Comparison of ENCODE assay signal across 40 cellular contexts in the genomic region with DNA sequence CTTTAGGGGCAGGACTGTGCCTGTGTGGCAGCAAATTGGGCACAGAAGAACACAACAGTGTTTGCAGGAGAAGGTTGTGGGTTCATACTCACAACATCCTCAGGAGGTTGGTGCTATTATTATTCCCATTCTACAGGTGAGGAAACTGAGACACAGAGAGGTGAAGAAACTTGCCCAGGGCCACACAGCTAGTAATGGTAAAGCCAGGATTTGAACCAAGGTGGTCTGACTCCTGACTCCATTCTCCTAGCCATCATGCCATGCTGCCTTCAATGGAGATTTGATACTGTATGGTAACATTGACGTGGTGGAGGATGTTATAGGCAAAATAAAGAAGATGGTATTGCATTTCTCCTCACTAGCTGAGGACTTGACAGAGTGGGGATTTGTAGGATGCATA.
"Had no signal": no experiment of that assay in that cellular context is flagged by ENCODE, and none has a peak within 500 bp of the region (broad histone marks: within the 10 kb centered on the region; RNA-seq: fewer than 3 reads in every experiment).

No MANE protein-coding gene starts in this region.

- H3K36me3 ChIP-seq: adrenal gland, ascending aorta, brain microvascular endothelial cell, breast epithelium, cardiac muscle cell had no signal

- H3K4me3 ChIP-seq: adrenal gland, ascending aorta, body of pancreas, breast epithelium, cardiac muscle cell had no signal

- H3K27ac ChIP-seq: adrenal gland, ascending aorta, body of pancreas, brain microvascular endothelial cell, breast epithelium, cardiac muscle cell had no signal

- H3K9me3 ChIP-seq: adrenal gland, ascending aorta, body of pancreas had no signal

- H3K9me3 Mint-ChIP-seq: activated naive CD4-positive, alpha-beta T cell treated with anti-CD3 and anti-CD28 coated beads, Interleukin-2, amount 10 ng/mL, durations not matched to agents 7 days and 5 days; activated naive CD4-positive, alpha-beta T cell treated with anti-CD3 and anti-CD28 coated beads, Interleukin-2, amount 50 U/mL, for 24 hours; activated naive CD4-positive, alpha-beta T cell treated with anti-CD3 and anti-CD28 coated beads, Interleukin-2, amount 50 U/mL, for 72 hours; activated naive CD8-positive, alpha-beta T cell treated with anti-CD3 and anti-CD28 coated beads for 36 hours; activated naive CD8-positive, alpha-beta T cell treated with anti-CD3 and anti-CD28 coated beads, Interleukin-2, amount 10 ng/mL, durations not matched to agents 7 days and 5 days; activated naive CD8-positive, alpha-beta T cell treated with anti-CD3 and anti-CD28 coated beads, Interleukin-2, amount 50 U/mL, for 24 hours; activated T-cell treated with anti-CD3 and anti-CD28 coated beads, Interleukin-2, amount 50 U/mL, for 24 hours; activated T-cell treated with anti-CD3 and anti-CD28 coated beads, Interleukin-2, amount 50 U/mL, for 4 hours; activated T-cell treated with anti-CD3 and anti-CD28 coated beads, Interleukin-2, amount 50 U/mL, for 72 hours; activated T-helper 1 cell treated with anti-CD3 and anti-CD28 coated beads, Interleukin-12 subunit alpha, Interleukin-12 subunit beta, Interleukin-2, Interleukin-4 antibody, amounts not matched to agents 30 ng/mL and 10 ng/mL and 1 ng/mL, durations not matched to agents 14 hours and 24 hours and 36 hours; activated T-helper 17 cell treated with anti-CD3 and anti-CD28 coated beads, Interleukin-2, amount 50 U/mL, for 72 hours; activated T-helper 2 cell treated with anti-CD3 and anti-CD28 coated beads, Interferon-gamma antibody, Interleukin-2, Interleukin-4, amounts not matched to agents 10 μg/mL and 5 μg/mL and 100 μg/mL, durations not matched to agents 14 hours and 24 hours and 36 hours; central memory CD8-positive, alpha-beta T cell had no signal

- FAIRE-seq: astrocyte had no signal

- H3K27me3 ChIP-seq: adrenal gland, ascending aorta, body of pancreas, brain microvascular endothelial cell, breast epithelium, cardiac muscle cell had no signal

- DNase-seq: activated effector memory CD4-positive, alpha-beta T cell treated with anti-CD3 and anti-CD28 coated beads, Interleukin-2, amount 50 U/mL, for 16 hours; activated effector memory CD4-positive, alpha-beta T cell treated with Interleukin-2 at 50 U/mL for 16 hours; activated gamma-delta T cell; activated gamma-delta T cell treated with Interleukin-2 at 50 U/mL for 16 hours; activated naive CD4-positive, alpha-beta T cell; activated naive CD4-positive, alpha-beta T cell treated with anti-CD3 and anti-CD28 coated beads for 36 hours; activated naive CD4-positive, alpha-beta T cell treated with anti-CD3 and anti-CD28 coated beads, Interleukin-2, amount 10 ng/mL, durations not matched to agents 7 days and 5 days; activated naive CD4-positive, alpha-beta T cell treated with anti-CD3 and anti-CD28 coated beads, Interleukin-2, amount 50 U/mL, for 16 hours; activated naive CD4-positive, alpha-beta T cell treated with Interleukin-2 at 50 U/mL for 16 hours; activated naive CD8-positive, alpha-beta T cell treated with anti-CD3 and anti-CD28 coated beads for 36 hours; activated naive CD8-positive, alpha-beta T cell treated with anti-CD3 and anti-CD28 coated beads, Interleukin-2, amount 10 ng/mL, durations not matched to agents 7 days and 5 days; activated naive CD8-positive, alpha-beta T cell treated with anti-CD3 and anti-CD28 coated beads, Interleukin-2, amount 50 U/mL, for 24 hours; activated T-cell treated with anti-CD3 and anti-CD28 coated beads for 4 hours; activated T-cell treated with anti-CD3 and anti-CD28 coated beads, Interleukin-2, amount 50 U/mL, for 1 hour; activated T-cell treated with anti-CD3 and anti-CD28 coated beads, Interleukin-2, amount 50 U/mL, for 24 hours; activated T-cell treated with anti-CD3 and anti-CD28 coated beads, Interleukin-2, amount 50 U/mL, for 4 hours; activated T-cell treated with anti-CD3 and anti-CD28 coated beads, Interleukin-2, amount 50 U/mL, for 48 hours; activated T-cell treated with anti-CD3 and anti-CD28 coated beads, Interleukin-2, amount 50 U/mL, for 72 hours; adrenal gland; amniotic stem cell; amygdala; anterior cingulate cortex; aorta; body of pancreas; brain microvascular endothelial cell; caudate nucleus; central memory CD4-positive, alpha-beta T cell; cerebellar nuclear complex had no signal

- H3K4me1 ChIP-seq: adrenal gland, ascending aorta, breast epithelium had no signal

- H3K4me1 Mint-ChIP-seq: activated naive CD4-positive, alpha-beta T cell treated with anti-CD3 and anti-CD28 coated beads, Interleukin-2, amount 10 ng/mL, durations not matched to agents 7 days and 5 days; activated naive CD4-positive, alpha-beta T cell treated with anti-CD3 and anti-CD28 coated beads, Interleukin-2, amount 50 U/mL, for 24 hours; activated naive CD8-positive, alpha-beta T cell treated with anti-CD3 and anti-CD28 coated beads for 36 hours; activated naive CD8-positive, alpha-beta T cell treated with anti-CD3 and anti-CD28 coated beads, Interleukin-2, amount 10 ng/mL, durations not matched to agents 7 days and 5 days; activated naive CD8-positive, alpha-beta T cell treated with anti-CD3 and anti-CD28 coated beads, Interleukin-2, amount 50 U/mL, for 24 hours; activated T-helper 17 cell treated with anti-CD3 and anti-CD28 coated beads, Interleukin-2, amount 50 U/mL, for 72 hours; central memory CD8-positive, alpha-beta T cell had no signal

- H3K27me3 Mint-ChIP-seq: activated naive CD4-positive, alpha-beta T cell treated with anti-CD3 and anti-CD28 coated beads, Interleukin-2, amount 10 ng/mL, durations not matched to agents 7 days and 5 days; activated naive CD4-positive, alpha-beta T cell treated with anti-CD3 and anti-CD28 coated beads, Interleukin-2, amount 50 U/mL, for 24 hours; activated naive CD8-positive, alpha-beta T cell; activated naive CD8-positive, alpha-beta T cell treated with anti-CD3 and anti-CD28 coated beads, Interleukin-2, amount 10 ng/mL, durations not matched to agents 7 days and 5 days; activated T-cell treated with anti-CD3 and anti-CD28 coated beads, Interleukin-2, amount 50 U/mL, for 24 hours; activated T-helper 17 cell treated with anti-CD3 and anti-CD28 coated beads, Interleukin-2, amount 50 U/mL, for 72 hours had no signal

- H3K27ac Mint-ChIP-seq: activated naive CD4-positive, alpha-beta T cell treated with anti-CD3 and anti-CD28 coated beads for 36 hours; activated naive CD4-positive, alpha-beta T cell treated with anti-CD3 and anti-CD28 coated beads, Interleukin-2, amount 10 ng/mL, durations not matched to agents 7 days and 5 days; activated naive CD4-positive, alpha-beta T cell treated with anti-CD3 and anti-CD28 coated beads, Interleukin-2, amount 50 U/mL, for 24 hours; activated naive CD4-positive, alpha-beta T cell treated with anti-CD3 and anti-CD28 coated beads, Interleukin-2, amount 50 U/mL, for 72 hours; activated naive CD8-positive, alpha-beta T cell; activated naive CD8-positive, alpha-beta T cell treated with anti-CD3 and anti-CD28 coated beads for 36 hours; activated naive CD8-positive, alpha-beta T cell treated with anti-CD3 and anti-CD28 coated beads, Interleukin-2, amount 10 ng/mL, durations not matched to agents 7 days and 5 days; activated naive CD8-positive, alpha-beta T cell treated with anti-CD3 and anti-CD28 coated beads, Interleukin-2, amount 50 U/mL, for 24 hours; activated T-cell treated with anti-CD3 and anti-CD28 coated beads, Interleukin-2, amount 50 U/mL, for 24 hours; activated T-cell treated with anti-CD3 and anti-CD28 coated beads, Interleukin-2, amount 50 U/mL, for 72 hours; activated T-helper 1 cell treated with anti-CD3 and anti-CD28 coated beads, Interleukin-12 subunit alpha, Interleukin-12 subunit beta, Interleukin-2, Interleukin-4 antibody, amounts not matched to agents 30 ng/mL and 10 ng/mL and 1 ng/mL, durations not matched to agents 14 hours and 24 hours and 36 hours; activated T-helper 17 cell treated with anti-CD3 and anti-CD28 coated beads, Interleukin-2, amount 50 U/mL, for 72 hours; activated T-helper 2 cell treated with anti-CD3 and anti-CD28 coated beads, Interferon-gamma antibody, Interleukin-2, Interleukin-4, amounts not matched to agents 10 μg/mL and 5 μg/mL and 100 μg/mL, durations not matched to agents 14 hours and 24 hours and 36 hours; brain had no signal

- ATAC-seq: activated naive CD4-positive, alpha-beta T cell treated with anti-CD3 and anti-CD28 coated beads, Interleukin-2, amount 50 U/mL, for 72 hours; activated naive CD8-positive, alpha-beta T cell treated with anti-CD3 and anti-CD28 coated beads, Interleukin-2, amount 50 U/mL, for 24 hours; activated T-cell treated with anti-CD3 and anti-CD28 coated beads, Interleukin-2, amount 50 U/mL, for 4 hours; activated T-cell treated with anti-CD3 and anti-CD28 coated beads, Interleukin-2, amount 50 U/mL, for 72 hours; activated T-helper 17 cell treated with anti-CD3 and anti-CD28 coated beads, Interleukin-2, amount 50 U/mL, for 72 hours; body of pancreas had no signal

- H3K4me3 Mint-ChIP-seq: activated naive CD4-positive, alpha-beta T cell treated with anti-CD3 and anti-CD28 coated beads for 36 hours; activated naive CD4-positive, alpha-beta T cell treated with anti-CD3 and anti-CD28 coated beads, Interleukin-2, amount 10 ng/mL, durations not matched to agents 7 days and 5 days; activated naive CD4-positive, alpha-beta T cell treated with anti-CD3 and anti-CD28 coated beads, Interleukin-2, amount 50 U/mL, for 24 hours; activated naive CD8-positive, alpha-beta T cell; activated naive CD8-positive, alpha-beta T cell treated with anti-CD3 and anti-CD28 coated beads for 36 hours; activated naive CD8-positive, alpha-beta T cell treated with anti-CD3 and anti-CD28 coated beads, Interleukin-2, amount 10 ng/mL, durations not matched to agents 7 days and 5 days; activated naive CD8-positive, alpha-beta T cell treated with anti-CD3 and anti-CD28 coated beads, Interleukin-2, amount 50 U/mL, for 24 hours; activated T-cell treated with anti-CD3 and anti-CD28 coated beads, Interleukin-2, amount 50 U/mL, for 24 hours; activated T-cell treated with anti-CD3 and anti-CD28 coated beads, Interleukin-2, amount 50 U/mL, for 4 hours; activated T-cell treated with anti-CD3 and anti-CD28 coated beads, Interleukin-2, amount 50 U/mL, for 72 hours; activated T-helper 1 cell treated with anti-CD3 and anti-CD28 coated beads, Interleukin-12 subunit alpha, Interleukin-12 subunit beta, Interleukin-2, Interleukin-4 antibody, amounts not matched to agents 30 ng/mL and 10 ng/mL and 1 ng/mL, durations not matched to agents 14 hours and 24 hours and 36 hours; activated T-helper 17 cell treated with anti-CD3 and anti-CD28 coated beads, Interleukin-2, amount 50 U/mL, for 72 hours; brain; central memory CD8-positive, alpha-beta T cell had no signal

- H3K36me3 Mint-ChIP-seq: activated naive CD4-positive, alpha-beta T cell treated with anti-CD3 and anti-CD28 coated beads, Interleukin-2, amount 10 ng/mL, durations not matched to agents 7 days and 5 days; activated naive CD4-positive, alpha-beta T cell treated with anti-CD3 and anti-CD28 coated beads, Interleukin-2, amount 50 U/mL, for 24 hours; activated naive CD4-positive, alpha-beta T cell treated with anti-CD3 and anti-CD28 coated beads, Interleukin-2, amount 50 U/mL, for 72 hours; activated naive CD8-positive, alpha-beta T cell; activated naive CD8-positive, alpha-beta T cell treated with anti-CD3 and anti-CD28 coated beads for 36 hours; activated naive CD8-positive, alpha-beta T cell treated with anti-CD3 and anti-CD28 coated beads, Interleukin-2, amount 10 ng/mL, durations not matched to agents 7 days and 5 days; brain had no signal
